In the genomic region with DNA sequence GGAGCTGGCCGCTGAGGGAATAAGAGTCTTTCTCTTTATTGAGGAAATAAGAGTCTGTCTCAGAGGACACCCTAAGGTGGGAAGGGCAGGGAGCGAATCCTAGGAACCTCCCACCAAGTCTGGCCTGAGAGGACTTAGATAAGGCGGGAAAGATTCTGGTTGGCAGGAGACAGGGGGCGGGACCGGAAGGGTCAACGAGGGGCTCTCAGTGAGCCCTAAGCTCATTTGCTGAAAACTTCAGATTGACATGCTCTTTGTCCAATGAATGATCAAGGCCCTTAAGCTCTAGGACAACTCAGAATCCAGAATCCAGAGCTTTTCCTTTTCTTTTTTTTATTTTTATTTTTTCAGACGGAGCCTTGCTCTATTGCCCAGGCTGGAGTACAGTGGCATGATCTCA, we compare ENCODE assay signal across 4 cellular contexts. TPM values are rescaled to one million over a fixed set of nuclear protein-coding genes. Genes with fewer than 3 reads are reported as not detected.
"Had no signal": no experiment of that assay in that cellular context is flagged by ENCODE, and none has a peak within 500 bp of the region (broad histone marks: within the 10 kb centered on the region; RNA-seq: fewer than 3 reads in every experiment).

A gene (minus strand): TSS at position 101 of the 400 bp plus-strand sequence. CDS start 196 bp downstream, outside the sequence.

RNA-seq across cellular contexts. Expression of the gene that starts here (rescaled TPM):
- total RNA-seq: LHCN-M2, M059J, MCF 10A, NCI-H460 had no signal
